Comparison of ENCODE assay signal across 8 cellular contexts in the genomic region with DNA sequence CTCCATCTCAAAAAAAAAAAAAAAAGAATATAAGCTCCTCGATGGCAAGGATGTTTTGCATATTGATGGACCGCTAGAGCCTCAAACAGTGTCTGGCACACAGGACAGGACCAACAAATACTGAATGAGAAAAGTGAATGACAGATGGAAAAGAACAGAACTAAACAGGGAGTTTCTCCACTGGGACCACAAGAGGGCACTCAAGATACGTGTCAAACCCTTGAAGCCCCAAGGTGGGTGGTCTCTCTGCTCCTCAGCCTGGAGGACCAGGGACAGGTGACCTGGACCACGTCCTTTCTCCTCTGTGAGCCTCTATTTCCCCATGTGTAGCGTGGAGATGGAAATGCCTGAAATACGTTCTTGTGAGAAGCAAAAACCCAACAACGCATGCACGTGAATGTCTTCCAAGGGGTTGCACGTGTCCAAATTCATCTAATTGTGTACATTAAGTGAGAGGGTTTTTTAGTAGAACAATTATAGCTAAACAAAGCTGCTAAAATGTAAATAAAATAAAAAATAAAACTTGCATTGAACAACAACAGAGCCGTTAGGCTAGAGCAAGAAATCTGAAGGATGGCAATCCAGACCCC. TPM values are rescaled to one million over a fixed set of nuclear protein-coding genes. Genes with fewer than 3 reads are reported as not detected.
DNase-seq lines count a peak whose midpoint lies in the region; ATAC-seq and TF ChIP-seq lines count a peak whose summit lies in the region.

No MANE protein-coding gene starts in this region.

- intact Hi-C loops in psoas muscle (cut with DNase I), result no loop called here
- intact Hi-C loops in activated T-helper 2 cell treated with anti-CD3 and anti-CD28 coated beads, Interferon-gamma antibody, Interleukin-2, Interleukin-4, amounts not matched to agents 10 μg/mL and 5 μg/mL and 100 μg/mL, durations not matched to agents 14 hours and 24 hours and 36 hours (cut with micrococcal nuclease), result loop anchor here (1.0 kb wide), 1 partner anchor 198 kb away; no protein-coding TSS in a partner anchor

- H3K4me3 Mint-ChIP-seq in activated T-helper 2 cell treated with anti-CD3 and anti-CD28 coated beads, Interferon-gamma antibody, Interleukin-2, Interleukin-4, amounts not matched to agents 10 μg/mL and 5 μg/mL and 100 μg/mL, durations not matched to agents 14 hours and 24 hours and 36 hours (ENCODE audit: low read depth), result no peak overlapping the region

- DNase-seq in NCI-H510A treated with DMSO at 0.1 percent for 48 hours (lab: John Stamatoyannopoulos, UW) (peak; percentile 12), NCI-H510A (lab: John Stamatoyannopoulos, UW) (no peak), KG1 (lab: John Stamatoyannopoulos, UW) (peak; percentile 45), SK-N-DZ (ENCODE audit: low spot score) (peak; percentile 57), fibroblast of peridontal ligament (ENCODE audit: extremely low read depth) (peak; percentile 54), psoas muscle (no peak), HPDE6-E6E7 (ENCODE audit: extremely low spot score) (no peak)
- no peak for DNase-seq in activated T-helper 2 cell treated with anti-CD3 and anti-CD28 coated beads, Interferon-gamma antibody, Interleukin-2, Interleukin-4, amounts not matched to agents 10 μg/mL and 5 μg/mL and 100 μg/mL, durations not matched to agents 14 hours and 24 hours and 36 hours (ENCODE audit: low spot score)

- 14 to 16% (median 15%) methylated on average over 10 of the region's 10 CpGs for WGBS in psoas muscle, 3 donors

- H3K9me3 Mint-ChIP-seq in activated T-helper 2 cell treated with anti-CD3 and anti-CD28 coated beads, Interferon-gamma antibody, Interleukin-2, Interleukin-4, amounts not matched to agents 10 μg/mL and 5 μg/mL and 100 μg/mL, durations not matched to agents 14 hours and 24 hours and 36 hours, result no peaks in the 10 kb centered on the region

- no peak overlapping the region for H3K27ac Mint-ChIP-seq in activated T-helper 2 cell treated with anti-CD3 and anti-CD28 coated beads, Interferon-gamma antibody, Interleukin-2, Interleukin-4, amounts not matched to agents 10 μg/mL and 5 μg/mL and 100 μg/mL, durations not matched to agents 14 hours and 24 hours and 36 hours

- no peaks in the 10 kb centered on the region for H3K4me1 ChIP-seq in psoas muscle

- no peaks in the 10 kb centered on the region for H3K36me3 ChIP-seq in psoas muscle (ENCODE audit: insufficient read depth in 1 of 2, low read depth in 1 of 2)

- no peak overlapping the region for H3K27ac ChIP-seq in psoas muscle

- H3K4me1 Mint-ChIP-seq in activated T-helper 2 cell treated with anti-CD3 and anti-CD28 coated beads, Interferon-gamma antibody, Interleukin-2, Interleukin-4, amounts not matched to agents 10 μg/mL and 5 μg/mL and 100 μg/mL, durations not matched to agents 14 hours and 24 hours and 36 hours (ENCODE audit: low read depth), result peaks cover 14% of the 10 kb centered on the region

- no peaks in the 10 kb centered on the region for H3K9me3 ChIP-seq in psoas muscle

- no peak for ATAC-seq in psoas muscle

- peaks cover 0 to 12% (median under 1%) of the 10 kb centered on the region in 3 donors for H3K27me3 ChIP-seq in psoas muscle (ENCODE audit: insufficient read depth in 3 of 3, low read length in 2 of 3)

- H3K4me3 ChIP-seq in psoas muscle, result no peak overlapping the region

- peaks cover 22% of the 10 kb centered on the region for H3K27me3 Mint-ChIP-seq in activated T-helper 2 cell treated with anti-CD3 and anti-CD28 coated beads, Interferon-gamma antibody, Interleukin-2, Interleukin-4, amounts not matched to agents 10 μg/mL and 5 μg/mL and 100 μg/mL, durations not matched to agents 14 hours and 24 hours and 36 hours (ENCODE audit: low read depth)

- TF ChIP-seq CTCF in psoas muscle (IDR thresholded peaks at IDR 0.05), result peak; percentile 36

- no peaks in the 10 kb centered on the region for H3K36me3 Mint-ChIP-seq in activated T-helper 2 cell treated with anti-CD3 and anti-CD28 coated beads, Interferon-gamma antibody, Interleukin-2, Interleukin-4, amounts not matched to agents 10 μg/mL and 5 μg/mL and 100 μg/mL, durations not matched to agents 14 hours and 24 hours and 36 hours (ENCODE audit: low read depth)

RNA-seq across cellular contexts. Expression of a gene that starts 5.7 kb away (rescaled TPM):
- polyA plus RNA-seq in SK-N-DZ (2014; cell fraction: cytosol; rRNA removed), result not detected in 2 replicates
- polyA plus RNA-seq in SK-N-DZ (2014; cell fraction: nucleus; rRNA removed), result not detected in 2 replicates
- total RNA-seq in psoas muscle, result 1 to 10 TPM; 5.0 to 7.4 (median 6.0) TPM
- 1 to 10 TPM; 1.1 to 4.1 (median 3.1) TPM for polyA plus RNA-seq in psoas muscle
- 1.0 TPM in 1 of 2 replicates, not detected in the other for total RNA-seq in activated T-helper 2 cell treated with anti-CD3 and anti-CD28 coated beads, Interferon-gamma antibody, Interleukin-2, Interleukin-4, amounts not matched to agents 10 μg/mL and 5 μg/mL and 100 μg/mL, durations not matched to agents 14 hours and 24 hours and 36 hours

RNA-seq across cellular contexts. Expression of a gene that starts 15.2 kb away (rescaled TPM):
- polyA plus RNA-seq in SK-N-DZ (2014; cell fraction: cytosol; rRNA removed), result 0.26 TPM in 1 of 2 replicates, not detected in the other
- not detected in 2 replicates for polyA plus RNA-seq in SK-N-DZ (2014; cell fraction: nucleus; rRNA removed)
- total RNA-seq in psoas muscle, result 1 to 10 TPM; 2.0 to 3.7 (median 2.7) TPM
- 1 to 10 TPM; 1.7 to 3.9 (median 3.7) TPM for polyA plus RNA-seq in psoas muscle
- 7.5 and 8.1 TPM in 2 replicates for total RNA-seq in activated T-helper 2 cell treated with anti-CD3 and anti-CD28 coated beads, Interferon-gamma antibody, Interleukin-2, Interleukin-4, amounts not matched to agents 10 μg/mL and 5 μg/mL and 100 μg/mL, durations not matched to agents 14 hours and 24 hours and 36 hours

RNA-seq across cellular contexts. Expression of a gene that starts 23.9 kb away (rescaled TPM):
- polyA plus RNA-seq in SK-N-DZ (2014; cell fraction: cytosol; rRNA removed), result not detected in 2 replicates
- not detected in 2 replicates for polyA plus RNA-seq in SK-N-DZ (2014; cell fraction: nucleus; rRNA removed)
- total RNA-seq in psoas muscle, result not detected
- not detected for polyA plus RNA-seq in psoas muscle
- 76.8 and 77.7 TPM in 2 replicates for total RNA-seq in activated T-helper 2 cell treated with anti-CD3 and anti-CD28 coated beads, Interferon-gamma antibody, Interleukin-2, Interleukin-4, amounts not matched to agents 10 μg/mL and 5 μg/mL and 100 μg/mL, durations not matched to agents 14 hours and 24 hours and 36 hours

RNA-seq across cellular contexts. Expression of a gene that starts 29.8 kb away (rescaled TPM):
- polyA plus RNA-seq in SK-N-DZ (2014; cell fraction: cytosol; rRNA removed), result 19.1 and 29.0 TPM in 2 replicates
- polyA plus RNA-seq in SK-N-DZ (2014; cell fraction: nucleus; rRNA removed), result 111 and 200 TPM in 2 replicates
- 10 to 100 TPM; 28.2 to 60.2 (median 41.8) TPM for total RNA-seq in psoas muscle
- polyA plus RNA-seq in psoas muscle, result 10 to 100 TPM; 21.7 to 28.6 (median 27.2) TPM
- total RNA-seq in activated T-helper 2 cell treated with anti-CD3 and anti-CD28 coated beads, Interferon-gamma antibody, Interleukin-2, Interleukin-4, amounts not matched to agents 10 μg/mL and 5 μg/mL and 100 μg/mL, durations not matched to agents 14 hours and 24 hours and 36 hours, result 203 and 209 TPM in 2 replicates

Comparison
In these comparisons a context has a peak if more than half of its experiments do, and no peak if none do; other contexts are left out.
1. DNase-seq: peak in NCI-H510A treated with DMSO at 0.1 percent for 48 hours (single experiment), KG1 (single experiment), SK-N-DZ (single experiment) and fibroblast of peridontal ligament (single experiment); none in NCI-H510A (single experiment), psoas muscle (0 of 2), HPDE6-E6E7 (single experiment) and activated T-helper 2 cell treated with anti-CD3 and anti-CD28 coated beads, Interferon-gamma antibody, Interleukin-2, Interleukin-4, amounts not matched to agents 10 μg/mL and 5 μg/mL and 100 μg/mL, durations not matched to agents 14 hours and 24 hours and 36 hours (single experiment).
2. RNA of a gene that starts 23.9 kb away (total RNA-seq): 76.8 to 77.7 TPM in activated T-helper 2 cell treated with anti-CD3 and anti-CD28 coated beads, Interferon-gamma antibody, Interleukin-2, Interleukin-4, amounts not matched to agents 10 μg/mL and 5 μg/mL and 100 μg/mL, durations not matched to agents 14 hours and 24 hours and 36 hours; not detected in psoas muscle; every median in the first group is over 10 times any median in the second.